In the genomic region with DNA sequence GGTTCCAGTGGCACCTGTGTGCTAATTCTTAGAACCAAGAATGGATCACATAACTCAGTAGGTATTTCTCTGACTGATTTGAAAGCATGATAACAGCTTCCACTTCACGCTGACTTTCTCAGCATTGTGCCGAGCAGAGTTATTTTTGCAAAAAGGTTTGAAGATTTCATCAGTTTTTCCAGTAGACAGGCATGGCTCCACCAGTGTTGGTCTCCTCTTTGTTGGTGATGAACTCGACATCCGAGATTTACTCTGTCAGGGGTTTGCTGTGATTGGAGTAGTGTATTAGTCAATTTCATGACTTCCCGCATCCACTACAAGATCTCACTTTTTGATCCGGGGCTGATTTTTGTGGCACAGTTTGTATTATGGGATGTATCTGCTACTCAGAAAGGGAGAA, we compare ENCODE assay signal across 13 cellular contexts.
DNase-seq lines count a peak whose midpoint lies in the region; ATAC-seq and TF ChIP-seq lines count a peak whose summit lies in the region.
"Had no signal": no experiment of that assay in that cellular context is flagged by ENCODE, and none has a peak within 500 bp of the region (broad histone marks: within the 10 kb centered on the region; RNA-seq: fewer than 3 reads in every experiment).

No MANE protein-coding gene starts in this region.

- H3K4me1 Mint-ChIP-seq in activated T-helper 1 cell treated with anti-CD3 and anti-CD28 coated beads, Interleukin-12 subunit alpha, Interleukin-12 subunit beta, Interleukin-2, Interleukin-4 antibody, amounts not matched to agents 30 ng/mL and 10 ng/mL and 1 ng/mL, durations not matched to agents 14 hours and 24 hours and 36 hours (ENCODE audit: low read depth), result peaks cover 63% of the 10 kb centered on the region
- peaks cover 42% of the 10 kb centered on the region for H3K4me1 Mint-ChIP-seq in stimulated activated naive CD8-positive, alpha-beta T cell treated with anti-CD3 and anti-CD28 coated beads, Interleukin-15, Interleukin-2, amounts not matched to agents 100 ng/mL and 50 ng/mL, for 24 hours (ENCODE audit: low read depth)
- no peaks in the 10 kb centered on the region for H3K4me1 Mint-ChIP-seq in Caco-2 (ENCODE audit: low read depth, unreplicated experiment)

- 32% methylated on average over 6 of the region's 6 CpGs for WGBS in hepatocyte (ENCODE audit: low lambda C conversion rate, missing lambda C conversion rate)

- no peak for ATAC-seq in Right ventricle myocardium superior (ENCODE audit: poor library complexity)
- ATAC-seq: upper lobe of right lung had no signal

- peaks cover 30% of the 10 kb centered on the region for H3K36me3 Mint-ChIP-seq in activated T-helper 1 cell treated with anti-CD3 and anti-CD28 coated beads, Interleukin-12 subunit alpha, Interleukin-12 subunit beta, Interleukin-2, Interleukin-4 antibody, amounts not matched to agents 30 ng/mL and 10 ng/mL and 1 ng/mL, durations not matched to agents 14 hours and 24 hours and 36 hours (ENCODE audit: low read depth)
- H3K36me3 Mint-ChIP-seq in stimulated activated naive CD8-positive, alpha-beta T cell treated with anti-CD3 and anti-CD28 coated beads, Interleukin-15, Interleukin-2, amounts not matched to agents 100 ng/mL and 50 ng/mL, for 24 hours (ENCODE audit: low read depth), result peaks cover 17% of the 10 kb centered on the region
- no peaks in the 10 kb centered on the region for H3K36me3 Mint-ChIP-seq in Caco-2 (ENCODE audit: insufficient read depth, unreplicated experiment)

- peak overlapping the region; percentile 2 for H3K4me3 Mint-ChIP-seq in activated T-helper 1 cell treated with anti-CD3 and anti-CD28 coated beads, Interleukin-12 subunit alpha, Interleukin-12 subunit beta, Interleukin-2, Interleukin-4 antibody, amounts not matched to agents 30 ng/mL and 10 ng/mL and 1 ng/mL, durations not matched to agents 14 hours and 24 hours and 36 hours
- peak overlapping the region; percentile 46 for H3K4me3 Mint-ChIP-seq in stimulated activated naive CD8-positive, alpha-beta T cell treated with anti-CD3 and anti-CD28 coated beads, Interleukin-15, Interleukin-2, amounts not matched to agents 100 ng/mL and 50 ng/mL, for 24 hours
- H3K4me3 Mint-ChIP-seq in Caco-2 (ENCODE audit: unreplicated experiment), result no peak overlapping the region

- no peak overlapping the region for H3K4me3 ChIP-seq in cardiac muscle cell
- no peak overlapping the region for H3K4me3 ChIP-seq in hepatocyte
- H3K4me3 ChIP-seq in Caco-2 (ENCODE audit: low read depth, low read length), result no peak overlapping the region
- H3K4me3 ChIP-seq in WERI-Rb-1 (ENCODE audit: low read depth, low read length), result no peak overlapping the region
- H3K4me3 ChIP-seq: SK-N-MC, upper lobe of right lung had no signal

- peak overlapping the region; percentile 96 for H3K27ac ChIP-seq in cardiac muscle cell
- H3K27ac ChIP-seq in hepatocyte, result peak overlapping the region; percentile 1
- no peak overlapping the region for H3K27ac ChIP-seq in WERI-Rb-1
- H3K27ac ChIP-seq: SK-N-MC, upper lobe of right lung had no signal

- POLR2A ChIA-PET in Caco-2 (lab: Charles Lee), result no interaction called here

- peaks cover 82% of the 10 kb centered on the region for H3K4me1 ChIP-seq in cardiac muscle cell (ENCODE audit: low read depth)
- H3K4me1 ChIP-seq in hepatocyte (ENCODE audit: insufficient read depth), result no peaks in the 10 kb centered on the region
- H3K4me1 ChIP-seq in Caco-2, result no peaks in the 10 kb centered on the region

- CTCF ChIA-PET in Caco-2 (lab: Charles Lee), result no interaction called here

- no peak for DNase-seq in cardiac muscle cell (ENCODE audit: low read depth in 1 of 2, low spot score in 1 of 2)
- no peak for DNase-seq in Right ventricle myocardium superior
- DNase-seq in activated T-helper 1 cell treated with anti-CD3 and anti-CD28 coated beads, Interleukin-12 subunit alpha, Interleukin-12 subunit beta, Interleukin-2, Interleukin-4 antibody, amounts not matched to agents 30 ng/mL and 10 ng/mL and 1 ng/mL, durations not matched to agents 14 hours and 24 hours and 36 hours (ENCODE audit: low spot score), result no peak
- DNase-seq in hepatocyte (ENCODE audit: low spot score), result no peak
- no peak for DNase-seq in Caco-2
- no peak for DNase-seq in NCI-H2029 treated with DMSO at 0.1 percent for 48 hours (lab: John Stamatoyannopoulos, UW)
- no peak for DNase-seq in WERI-Rb-1
- DNase-seq: amniotic stem cell, NCI-H226, occipital lobe, upper lobe of right lung had no signal

- no peaks in the 10 kb centered on the region for H3K9me3 ChIP-seq in cardiac muscle cell (ENCODE audit: low read depth)
- no peaks in the 10 kb centered on the region for H3K9me3 ChIP-seq in hepatocyte (ENCODE audit: low read depth)
- H3K9me3 ChIP-seq in Caco-2, result no peaks in the 10 kb centered on the region
- H3K9me3 ChIP-seq in WERI-Rb-1 (ENCODE audit: severe bottlenecking), result no peaks in the 10 kb centered on the region
- H3K9me3 ChIP-seq: upper lobe of right lung had no signal

- no peak overlapping the region for H2AFZ ChIP-seq in hepatocyte

- H4K20me1 ChIP-seq in hepatocyte (ENCODE audit: insufficient read depth, poor library complexity, severe bottlenecking), result no peaks in the 10 kb centered on the region

- TF ChIP-seq CTCF in cardiac muscle cell (IDR thresholded peaks at IDR 0.05; ENCODE audit: low read depth, low read length) (no peak), hepatocyte (IDR thresholded peaks at IDR 0.05; ENCODE audit: poor library complexity) (no peak), Caco-2 (IDR thresholded peaks at IDR 0.05; ENCODE audit: insufficient read depth in 1 of 2, low read depth in 1 of 2, low read length in 1 of 2, severe bottlenecking in 1 of 2, unreplicated experiment in 1 of 2) (no peak), WERI-Rb-1 (IDR thresholded peaks at IDR 0.05; ENCODE audit: low read depth, low read length) (no peak)

- peak overlapping the region; percentile 4 for H3K4me2 ChIP-seq in hepatocyte

- no peaks in the 10 kb centered on the region for H3K9me2 ChIP-seq in hepatocyte (replicated peaks; ENCODE audit: insufficient read depth)

- H3K27ac Mint-ChIP-seq in activated T-helper 1 cell treated with anti-CD3 and anti-CD28 coated beads, Interleukin-12 subunit alpha, Interleukin-12 subunit beta, Interleukin-2, Interleukin-4 antibody, amounts not matched to agents 30 ng/mL and 10 ng/mL and 1 ng/mL, durations not matched to agents 14 hours and 24 hours and 36 hours, result peak overlapping the region; percentile 60
- H3K27ac Mint-ChIP-seq in stimulated activated naive CD8-positive, alpha-beta T cell treated with anti-CD3 and anti-CD28 coated beads, Interleukin-15, Interleukin-2, amounts not matched to agents 100 ng/mL and 50 ng/mL, for 24 hours, result peak overlapping the region; percentile 89
- no peak overlapping the region for H3K27ac Mint-ChIP-seq in Caco-2 (ENCODE audit: unreplicated experiment)

- no peaks in the 10 kb centered on the region for H3K27me3 ChIP-seq in cardiac muscle cell
- H3K27me3 ChIP-seq in hepatocyte, result no peaks in the 10 kb centered on the region
- no peaks in the 10 kb centered on the region; the same call in 1 of the 2 replicates for H3K27me3 ChIP-seq in Caco-2 (replicated peaks; ENCODE audit: control insufficient read depth, insufficient read depth, low read length)
- no peaks in the 10 kb centered on the region for H3K27me3 ChIP-seq in WERI-Rb-1 (ENCODE audit: insufficient read depth, low read depth, severe bottlenecking)
- H3K27me3 ChIP-seq: upper lobe of right lung had no signal

- H3K36me3 ChIP-seq in cardiac muscle cell, result no peaks in the 10 kb centered on the region
- no peaks in the 10 kb centered on the region for H3K36me3 ChIP-seq in hepatocyte (replicated peaks; ENCODE audit: insufficient read depth, low read depth)
- no peaks in the 10 kb centered on the region for H3K36me3 ChIP-seq in Caco-2 (ENCODE audit: control insufficient read depth, insufficient read depth, low read length)
- no peaks in the 10 kb centered on the region for H3K36me3 ChIP-seq in WERI-Rb-1
- H3K36me3 ChIP-seq: upper lobe of right lung had no signal

- BruUV-seq in Caco-2 (replicated peaks; lab: Mats Ljungman, UMichigan), result no TSS peak

- H3K79me2 ChIP-seq in hepatocyte, result no peaks in the 10 kb centered on the region

- no peaks in the 10 kb centered on the region for H3K9me3 Mint-ChIP-seq in activated T-helper 1 cell treated with anti-CD3 and anti-CD28 coated beads, Interleukin-12 subunit alpha, Interleukin-12 subunit beta, Interleukin-2, Interleukin-4 antibody, amounts not matched to agents 30 ng/mL and 10 ng/mL and 1 ng/mL, durations not matched to agents 14 hours and 24 hours and 36 hours
- no peaks in the 10 kb centered on the region for H3K9me3 Mint-ChIP-seq in stimulated activated naive CD8-positive, alpha-beta T cell treated with anti-CD3 and anti-CD28 coated beads, Interleukin-15, Interleukin-2, amounts not matched to agents 100 ng/mL and 50 ng/mL, for 24 hours
- H3K9me3 Mint-ChIP-seq in Caco-2 (ENCODE audit: unreplicated experiment), result no peaks in the 10 kb centered on the region

- intact Hi-C loops in Right ventricle myocardium superior (cut with DNase I), result no loop called here
- intact Hi-C loops in activated T-helper 1 cell treated with anti-CD3 and anti-CD28 coated beads, Interleukin-12 subunit alpha, Interleukin-12 subunit beta, Interleukin-2, Interleukin-4 antibody, amounts not matched to agents 30 ng/mL and 10 ng/mL and 1 ng/mL, durations not matched to agents 14 hours and 24 hours and 36 hours (cut with micrococcal nuclease), result loop anchor here (1.0 to 2.0 kb wide), 4 partner anchors 9 to 80 kb away; no protein-coding TSS in a partner anchor
- intact Hi-C loops in Caco-2 (cut with micrococcal nuclease; ENCODE audit: unreplicated experiment), result no loop called here

- H3K27me3 Mint-ChIP-seq in activated T-helper 1 cell treated with anti-CD3 and anti-CD28 coated beads, Interleukin-12 subunit alpha, Interleukin-12 subunit beta, Interleukin-2, Interleukin-4 antibody, amounts not matched to agents 30 ng/mL and 10 ng/mL and 1 ng/mL, durations not matched to agents 14 hours and 24 hours and 36 hours (ENCODE audit: insufficient read depth), result no peaks in the 10 kb centered on the region
- no peaks in the 10 kb centered on the region for H3K27me3 Mint-ChIP-seq in stimulated activated naive CD8-positive, alpha-beta T cell treated with anti-CD3 and anti-CD28 coated beads, Interleukin-15, Interleukin-2, amounts not matched to agents 100 ng/mL and 50 ng/mL, for 24 hours
- H3K27me3 Mint-ChIP-seq in Caco-2 (ENCODE audit: insufficient read depth, unreplicated experiment), result no peaks in the 10 kb centered on the region
